Comparison of ENCODE assay signal across 8 cellular contexts in the genomic region with DNA sequence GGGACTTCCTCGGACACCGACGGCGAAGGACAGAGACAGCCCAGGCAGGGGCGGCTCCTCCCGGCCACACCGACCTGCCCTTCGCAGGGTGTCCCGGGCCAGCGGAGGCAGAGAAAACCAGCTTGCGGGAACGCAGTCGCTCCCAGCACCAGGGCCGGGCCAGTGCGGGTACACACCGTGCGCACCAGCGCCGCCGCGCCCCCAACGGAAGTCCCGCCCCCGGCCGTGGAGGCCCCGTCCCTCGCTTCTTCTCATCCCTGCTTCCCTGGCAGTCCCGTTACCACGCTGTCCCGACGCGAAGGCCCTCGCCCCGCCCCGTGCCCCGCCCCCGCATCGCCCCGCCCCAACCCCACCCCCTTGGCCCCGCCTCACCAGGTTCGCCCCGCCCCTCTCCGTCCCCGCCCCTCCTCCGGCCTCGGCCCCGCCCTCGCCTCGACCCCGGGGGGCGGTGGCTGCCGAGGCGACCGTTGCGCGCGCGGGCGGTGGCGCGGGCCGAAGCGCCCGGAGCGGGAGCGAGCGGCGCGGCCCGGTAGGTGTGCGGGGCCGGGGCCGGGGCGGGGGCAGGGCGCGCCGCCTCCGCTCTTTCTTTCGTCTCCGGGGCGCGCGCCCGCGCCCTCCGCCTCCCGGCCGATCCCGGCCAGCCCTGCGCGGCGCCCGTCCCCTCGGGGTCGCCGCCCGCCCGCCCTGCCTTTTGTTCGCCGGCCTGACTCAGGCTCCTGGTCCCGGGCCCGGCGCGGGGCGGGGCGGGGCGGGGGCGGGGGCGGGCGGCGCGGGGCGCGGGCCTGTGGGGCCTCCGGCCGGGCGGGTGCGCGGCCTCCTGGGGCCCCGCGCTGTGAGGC. TPM values are rescaled to one million over a fixed set of nuclear protein-coding genes. Genes with fewer than 3 reads are reported as not detected.
DNase-seq lines count a peak whose midpoint lies in the region; TF ChIP-seq lines count a peak whose summit lies in the region.

A gene with protein sequence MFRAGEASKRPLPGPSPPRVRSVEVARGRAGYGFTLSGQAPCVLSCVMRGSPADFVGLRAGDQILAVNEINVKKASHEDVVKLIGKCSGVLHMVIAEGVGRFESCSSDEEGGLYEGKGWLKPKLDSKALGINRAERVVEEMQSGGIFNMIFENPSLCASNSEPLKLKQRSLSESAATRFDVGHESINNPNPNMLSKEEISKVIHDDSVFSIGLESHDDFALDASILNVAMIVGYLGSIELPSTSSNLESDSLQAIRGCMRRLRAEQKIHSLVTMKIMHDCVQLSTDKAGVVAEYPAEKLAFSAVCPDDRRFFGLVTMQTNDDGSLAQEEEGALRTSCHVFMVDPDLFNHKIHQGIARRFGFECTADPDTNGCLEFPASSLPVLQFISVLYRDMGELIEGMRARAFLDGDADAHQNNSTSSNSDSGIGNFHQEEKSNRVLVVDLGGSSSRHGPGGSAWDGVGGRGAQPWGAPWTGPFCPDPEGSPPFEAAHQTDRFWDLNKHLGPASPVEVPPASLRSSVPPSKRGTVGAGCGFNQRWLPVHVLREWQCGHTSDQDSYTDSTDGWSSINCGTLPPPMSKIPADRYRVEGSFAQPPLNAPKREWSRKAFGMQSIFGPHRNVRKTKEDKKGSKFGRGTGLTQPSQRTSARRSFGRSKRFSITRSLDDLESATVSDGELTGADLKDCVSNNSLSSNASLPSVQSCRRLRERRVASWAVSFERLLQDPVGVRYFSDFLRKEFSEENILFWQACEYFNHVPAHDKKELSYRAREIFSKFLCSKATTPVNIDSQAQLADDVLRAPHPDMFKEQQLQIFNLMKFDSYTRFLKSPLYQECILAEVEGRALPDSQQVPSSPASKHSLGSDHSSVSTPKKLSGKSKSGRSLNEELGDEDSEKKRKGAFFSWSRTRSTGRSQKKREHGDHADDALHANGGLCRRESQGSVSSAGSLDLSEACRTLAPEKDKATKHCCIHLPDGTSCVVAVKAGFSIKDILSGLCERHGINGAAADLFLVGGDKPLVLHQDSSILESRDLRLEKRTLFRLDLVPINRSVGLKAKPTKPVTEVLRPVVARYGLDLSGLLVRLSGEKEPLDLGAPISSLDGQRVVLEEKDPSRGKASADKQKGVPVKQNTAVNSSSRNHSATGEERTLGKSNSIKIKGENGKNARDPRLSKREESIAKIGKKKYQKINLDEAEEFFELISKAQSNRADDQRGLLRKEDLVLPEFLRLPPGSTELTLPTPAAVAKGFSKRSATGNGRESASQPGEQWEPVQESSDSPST (N-terminal part only) (plus strand): TSS at position 451 of the 839 bp plus-strand sequence. CDS start 23,150 bp downstream, outside the sequence.

- no peaks in the 10 kb centered on the region for H3F3A ChIP-seq in Loucy (ENCODE audit: low read depth)

- no peaks in the 10 kb centered on the region for H3K9me2 ChIP-seq in Loucy (replicated peaks; ENCODE audit: low read depth, low read length)

- H2AFZ ChIP-seq in Loucy (ENCODE audit: low read length) (peak within 1 kb of the TSS; percentile 93), neuron (ENCODE audit: low read depth, low read length) (peak within 1 kb of the TSS; percentile 76)

- DNase-seq in DMS53 (lab: John Stamatoyannopoulos, UW) (peak; percentile 99), GOT3 (lab: John Stamatoyannopoulos, UW) (peak; percentile 84), SJCRH30 (peak; percentile 96 to 97), foreskin melanocyte (peak; percentile 87)
- peak; percentile 91 for DNase-seq in activated naive CD4-positive, alpha-beta T cell treated with Interleukin-2 at 50 U/mL for 16 hours

- peak within 1 kb of the TSS; percentile 84 for H3K4me3 ChIP-seq in Loucy (ENCODE audit: low read length, poor library complexity, severe bottlenecking)
- H3K4me3 ChIP-seq in SJCRH30, result peak within 1 kb of the TSS; percentile 82
- H3K4me3 ChIP-seq in neuron (ENCODE audit: low read length), result peak within 1 kb of the TSS; percentile 92
- peak within 1 kb of the TSS; percentile 83 to 93 for H3K4me3 ChIP-seq in stomach smooth muscle (ENCODE audit: low read length in 2 of 2)

- peak within 1 kb of the TSS; percentile 40 for H3K27ac ChIP-seq in SJCRH30
- peak within 1 kb of the TSS; percentile 86 for H3K27ac ChIP-seq in stomach smooth muscle (ENCODE audit: low read length)

- TF ChIP-seq CTCF in Loucy (conservative IDR thresholded peaks at IDR 0.05; ENCODE audit: low read length), result no peak

- H4K20me1 ChIP-seq in Loucy (ENCODE audit: insufficient read depth, low read length, poor library complexity, severe bottlenecking), result peaks cover 31% of the 10 kb centered on the region

- H3K4me2 ChIP-seq in Loucy (ENCODE audit: low read depth, low read length, poor library complexity, severe bottlenecking), result peak within 1 kb of the TSS; percentile 99

- peak within 1 kb of the TSS; percentile 93 for H3K9ac ChIP-seq in Loucy (ENCODE audit: low read depth, low read length, poor library complexity, severe bottlenecking)
- H3K9ac ChIP-seq in stomach smooth muscle (ENCODE audit: low read length in 2 of 2), result peak within 1 kb of the TSS; percentile 81 to 87

- H3K4me1 ChIP-seq in Loucy (ENCODE audit: insufficient read depth, low read length, poor library complexity, severe bottlenecking) (peaks cover 42% of the 10 kb centered on the region), SJCRH30 (no peaks in the 10 kb centered on the region; the same call in 1 of the 2 replicates), neuron (ENCODE audit: insufficient read depth, low read length) (peaks cover 26% of the 10 kb centered on the region), stomach smooth muscle (ENCODE audit: control insufficient read depth, insufficient read depth, low read length) (peaks cover 26% of the 10 kb centered on the region)

- H3K79me2 ChIP-seq in Loucy (ENCODE audit: insufficient read depth, low read length), result peaks cover 46% of the 10 kb centered on the region

- H3K9me3 ChIP-seq in Loucy (ENCODE audit: insufficient read depth, low read depth, low read length), result no peaks in the 10 kb centered on the region
- no peaks in the 10 kb centered on the region for H3K9me3 ChIP-seq in SJCRH30 (replicated peaks)
- peaks cover 7% of the 10 kb centered on the region for H3K9me3 ChIP-seq in neuron (ENCODE audit: low read length)
- peaks cover 0 to 10% of the 10 kb centered on the region in 2 donors for H3K9me3 ChIP-seq in stomach smooth muscle (ENCODE audit: control insufficient read depth in 2 of 2, low read length in 2 of 2)

- H3K27me3 ChIP-seq in Loucy (ENCODE audit: insufficient read depth, low read length, poor library complexity, severe bottlenecking) (no peaks in the 10 kb centered on the region), SJCRH30 (no peaks in the 10 kb centered on the region; the same call in 1 of the 2 replicates), neuron (ENCODE audit: insufficient read depth, low read length) (no peaks in the 10 kb centered on the region), stomach smooth muscle (ENCODE audit: control insufficient read depth in 1 of 2, insufficient read depth in 2 of 2, low read length in 2 of 2) (no peaks in the 10 kb centered on the region)

- H3K36me3 ChIP-seq in Loucy (ENCODE audit: insufficient read depth, low read length) (no peaks in the 10 kb centered on the region), SJCRH30 (no peaks in the 10 kb centered on the region), neuron (ENCODE audit: insufficient read depth, low read length) (no peaks in the 10 kb centered on the region), stomach smooth muscle (ENCODE audit: control insufficient read depth in 2 of 2, insufficient read depth in 2 of 2, low read length in 2 of 2) (no peaks in the 10 kb centered on the region)

RNA-seq across cellular contexts. Expression of the gene that starts here (rescaled TPM):
- 26.3 and 34.0 TPM in 2 replicates for total RNA-seq in SJCRH30 (2014; rRNA removed; shearing (Covaris generic))

Comparison
In these comparisons a context has a peak if more than half of its experiments do, and no peak if none do; other contexts are left out.
1. Peak in every context shown above with its lines: DNase-seq, H3K4me3 ChIP-seq and H3K27ac ChIP-seq.